ENCODE assay signal across 16 cellular contexts in genomic region chr5:84393969-84394368, GRCh38. TPM values are rescaled to one million over a fixed set of nuclear protein-coding genes. Genes with fewer than 3 reads are reported as not detected.
A peak's percentile ranks its signal among the peaks of the same experiment; 100 is the strongest.
DNase-seq lines count a peak whose midpoint lies in the region; ATAC-seq and TF ChIP-seq lines count a peak whose summit lies in the region.
"Had no signal": no experiment of that assay in that cellular context is flagged by ENCODE, and none has a peak within 500 bp of the region (broad histone marks: within the 10 kb centered on the region; RNA-seq: fewer than 3 reads in every experiment).

No MANE protein-coding gene starts in this region.

- no peaks in the 10 kb centered on the region for H3K9me2 ChIP-seq in GM23248 (ENCODE audit: insufficient read depth)

- H3F3A ChIP-seq in GM23248 (ENCODE audit: insufficient read depth) = no peaks in the 10 kb centered on the region

- no TSS peak for BruUV-seq in Panc1 (replicated peaks; lab: Mats Ljungman, UMichigan)

- H3K27me3 Mint-ChIP-seq in endodermal cell (ENCODE audit: insufficient read depth) = no peaks in the 10 kb centered on the region
- H3K27me3 Mint-ChIP-seq in osteocyte (ENCODE audit: unreplicated experiment) = no peaks in the 10 kb centered on the region
- H3K27me3 Mint-ChIP-seq: memory B cell, type B pancreatic cell had no signal

- no peak overlapping the region for H3K9ac ChIP-seq in GM23248
- no peak overlapping the region for H3K9ac ChIP-seq in endodermal cell (ENCODE audit: extremely low read depth, low read length, poor library complexity, severe bottlenecking)

- H3K9me3 ChIP-seq in GM23248 (ENCODE audit: low read depth) = no peaks in the 10 kb centered on the region
- H3K9me3 ChIP-seq in Panc1 (ENCODE audit: control insufficient read depth, insufficient read depth, low read depth, low read length) = no peaks in the 10 kb centered on the region
- H3K9me3 ChIP-seq in endodermal cell (ENCODE audit: control insufficient read depth, low read length) = no peaks in the 10 kb centered on the region
- H3K9me3 ChIP-seq: gastroesophageal sphincter, prostate gland had no signal

- H3K9me3 Mint-ChIP-seq in endodermal cell (no peaks in the 10 kb centered on the region), osteocyte (ENCODE audit: unreplicated experiment) (no peaks in the 10 kb centered on the region)
- H3K9me3 Mint-ChIP-seq: type B pancreatic cell had no signal

- H3K4me3 Mint-ChIP-seq in endodermal cell (no peak overlapping the region), osteocyte (ENCODE audit: unreplicated experiment) (peak overlapping the region; percentile 23)
- H3K4me3 Mint-ChIP-seq: memory B cell, type B pancreatic cell had no signal

- peak; percentile 85 for ATAC-seq in Panc1
- ATAC-seq in GM19467 (IDR thresholded peaks at IDR 0.05; ENCODE audit: unreplicated experiment) = no peak
- ATAC-seq in GM21526 (IDR thresholded peaks at IDR 0.05; ENCODE audit: low FRiP score, unreplicated experiment) = no peak
- ATAC-seq: gastroesophageal sphincter had no signal

- CTCF ChIA-PET in Panc1 (lab: Charles Lee) = no interaction called here

- intact Hi-C loops in Panc1 (cut with micrococcal nuclease; ENCODE audit: unreplicated experiment) = no loop called here

- in situ Hi-C loops in GM23248 (cut with MboI) = no loop called here
- in situ Hi-C loops in Panc1 (cut with HindIII; ENCODE audit: low pct_unique_long_range_greater_than_20kb, low sequenced_read_pairs) = no loop called here

- H3K27ac ChIP-seq in GM23248 (peak overlapping the region; percentile 13; the same call in 1 of the 2 replicates), Panc1 (ENCODE audit: low read length) (no peak overlapping the region), endodermal cell (ENCODE audit: low read depth, low read length) (no peak overlapping the region)
- H3K27ac ChIP-seq: gastroesophageal sphincter, prostate gland had no signal

- no peaks in the 10 kb centered on the region for H4K20me1 ChIP-seq in GM23248 (ENCODE audit: insufficient read depth)

- no peak overlapping the region for H3K27ac Mint-ChIP-seq in endodermal cell
- peak overlapping the region; percentile 88 for H3K27ac Mint-ChIP-seq in osteocyte (ENCODE audit: unreplicated experiment)
- H3K27ac Mint-ChIP-seq: memory B cell, type B pancreatic cell had no signal

- 77 to 78% methylated on average over 6 of the region's 6 CpGs for WGBS in GM23248 (ENCODE audit: low coverage in 1 of 2, low lambda C conversion rate in 2 of 2, missing lambda C conversion rate in 2 of 2), 2 experiments
- 88 to 100% methylated on average over 2 to 6 of the region's 6 CpGs for WGBS in endodermal cell (ENCODE audit: insufficient coverage in 1 of 2, insufficient read length in 1 of 2), 2 experiments

- no peak overlapping the region for H2AFZ ChIP-seq in GM23248

- H3K36me3 ChIP-seq in GM23248 (ENCODE audit: low read depth) (no peaks in the 10 kb centered on the region), Panc1 (ENCODE audit: control insufficient read depth, insufficient read depth, low read length) (no peaks in the 10 kb centered on the region), endodermal cell (ENCODE audit: control insufficient read depth, insufficient read depth, low read length) (no peaks in the 10 kb centered on the region)
- H3K36me3 ChIP-seq: gastroesophageal sphincter, prostate gland had no signal

- H3K4me3 ChIP-seq in GM23248 (no peak overlapping the region), Panc1 (ENCODE audit: low read depth in 2 of 2, low read length in 2 of 2) (no peak overlapping the region), endodermal cell (ENCODE audit: low read length) (no peak overlapping the region)
- H3K4me3 ChIP-seq: gastroesophageal sphincter, prostate gland had no signal

- no peaks in the 10 kb centered on the region for H3K4me1 Mint-ChIP-seq in endodermal cell
- H3K4me1 Mint-ChIP-seq in osteocyte (ENCODE audit: unreplicated experiment) = peaks cover 42% of the 10 kb centered on the region
- H3K4me1 Mint-ChIP-seq: memory B cell had no signal

- no peak overlapping the region for H3K4me2 ChIP-seq in GM23248 (ENCODE audit: unreplicated experiment)

- no peaks in the 10 kb centered on the region for H3K79me2 ChIP-seq in GM23248 (ENCODE audit: insufficient read depth)

- H3K36me3 Mint-ChIP-seq in endodermal cell (ENCODE audit: low read depth) (no peaks in the 10 kb centered on the region), osteocyte (ENCODE audit: unreplicated experiment) (peaks cover 21% of the 10 kb centered on the region)
- H3K36me3 Mint-ChIP-seq: memory B cell, type B pancreatic cell had no signal

- H3K27me3 ChIP-seq in GM23248 (replicated peaks; ENCODE audit: insufficient read depth) (no peaks in the 10 kb centered on the region), Panc1 (ENCODE audit: control insufficient read depth, insufficient read depth, low read length) (no peaks in the 10 kb centered on the region), endodermal cell (ENCODE audit: control insufficient read depth, insufficient read depth, low read length, poor library complexity, severe bottlenecking) (no peaks in the 10 kb centered on the region)
- H3K27me3 ChIP-seq: gastroesophageal sphincter had no signal

- POLR2A ChIA-PET in Panc1 (lab: Charles Lee) = no interaction called here

- H3K4me1 ChIP-seq in GM23248 (ENCODE audit: insufficient read depth) (peaks cover 9% of the 10 kb centered on the region), Panc1 (ENCODE audit: control insufficient read depth, insufficient read depth, low read length) (no peaks in the 10 kb centered on the region), endodermal cell (ENCODE audit: control insufficient read depth, insufficient read depth, low read length) (no peaks in the 10 kb centered on the region)
- H3K4me1 ChIP-seq: prostate gland had no signal

- no peak for TF ChIP-seq CTCF in Panc1 (IDR thresholded peaks at IDR 0.05)
- peak; percentile 33 for TF ChIP-seq CTCF in endodermal cell (conservative IDR thresholded peaks at IDR 0.05)
- no peak for TF ChIP-seq CTCF in osteocyte (IDR thresholded peaks at IDR 0.05)

- DNase-seq in GM23248 = peak; percentile 88
- DNase-seq in Panc1 (ENCODE audit: low read depth, low spot score) = peak; percentile 64
- DNase-seq in endodermal cell = no peak
- no peak for DNase-seq in osteocyte (ENCODE audit: extremely low spot score, unreplicated experiment)
- no peak for DNase-seq in iPS-NIHi11 (ENCODE audit: low spot score)
- DNase-seq in NOMO-1 treated with dmso at 0.1 percent for 144 hours (lab: John Stamatoyannopoulos, UW; ENCODE audit: unreplicated experiment) = no peak
- DNase-seq: activated T-cell treated with anti-CD3 and anti-CD28 coated beads, Interleukin-2, amount 50 U/mL, for 48 hours; DMS153; NCI-H2171; Right ventricle myocardium superior had no signal

RNA-seq across cellular contexts. Expression of gene EDIL3, which starts 9.3 kb away (rescaled TPM):
- total RNA-seq in GM23248 (2014; rRNA removed; shearing (Covaris generic)) = 16.3 and 24.1 TPM in 2 replicates
- polyA plus RNA-seq in GM23248 (2016; fragmentation: Nextera tagmentation; extraction: Ambion mirVana) = 16.5 and 17.7 TPM in 2 replicates
- total RNA-seq in Panc1 (2021; ENCODE audit: unreplicated experiment) = 17.6 TPM
- 3.3 TPM for polyA plus RNA-seq in Panc1 (2012; ENCODE audit: insufficient read length)
- 10 to 100 TPM in 1 of 2 donors, 1 to 10 TPM in 1; 2.2 to 17.5 TPM for total RNA-seq in endodermal cell
- polyA plus RNA-seq in endodermal cell (2013, experiment 1 of 2) = 19.1 TPM
- 17.3 TPM for polyA plus RNA-seq in endodermal cell (2013, experiment 2 of 2)
- total RNA-seq in osteocyte = 470 and 495 TPM in 2 replicates

Comparison
In these comparisons a context has a peak if more than half of its experiments do, and no peak if none do; other contexts are left out.
1. DNase-seq: peak in GM23248 (single experiment) and Panc1 (single experiment); none in endodermal cell (single experiment), osteocyte (single experiment), iPS-NIHi11 (single experiment) and NOMO-1 treated with dmso at 0.1 percent for 144 hours (single experiment).
2. RNA of gene EDIL3, which starts 9.3 kb away (total RNA-seq): 470 to 495 TPM in osteocyte; 16.3 to 24.1 TPM in GM23248, 17.6 TPM in Panc1 (single experiment) and 2.2 to 17.5 TPM in endodermal cell; every median in the first group is over 10 times any median in the second.